Comparison of ENCODE assay signal across 1 cellular context in the genomic region with DNA sequence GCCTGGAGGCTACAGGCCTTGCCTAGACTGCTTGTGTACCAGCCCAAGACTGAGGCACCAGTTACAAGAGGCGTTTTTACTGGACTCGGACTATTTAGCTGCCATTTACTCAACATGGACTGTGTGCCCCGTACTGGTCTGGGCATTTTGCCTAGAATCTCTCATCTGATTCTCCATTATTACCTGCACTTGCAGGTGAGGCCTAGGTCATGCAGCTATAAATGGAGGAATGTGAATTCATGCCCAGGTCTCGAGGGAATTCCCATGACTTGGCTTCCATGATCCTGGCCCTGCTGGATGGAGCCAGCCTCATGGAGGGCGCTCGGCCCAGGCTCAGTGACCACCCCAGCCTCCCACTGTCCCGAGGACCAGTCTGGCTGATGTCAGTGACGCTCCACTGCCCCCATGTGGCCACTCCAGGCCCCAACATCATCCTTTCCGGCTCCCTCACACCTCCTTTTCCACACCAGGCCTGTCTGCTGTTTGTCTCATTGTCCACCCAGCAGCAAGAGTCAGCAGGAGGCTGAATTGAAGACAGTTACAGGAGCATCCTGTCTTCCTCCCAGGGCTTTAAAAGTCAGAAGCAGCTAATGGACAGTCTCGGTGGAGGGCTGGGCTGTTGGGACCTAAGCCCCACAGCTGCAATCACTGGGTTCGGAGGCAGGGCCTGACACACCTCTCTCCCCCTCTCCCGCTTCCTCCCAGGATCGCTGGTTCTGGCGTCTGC.
A peak's percentile ranks its signal among the peaks of the same experiment; 100 is the strongest.
TF ChIP-seq lines count a peak whose summit lies in the region.

No MANE protein-coding gene starts in this region.

TF ChIP-seq in K562, 482 proteins besides CTCF, POLR2A, EP300 and RAD21 (continued from another document and continues in another):
- TF ChIP-seq TOE1 (IDR thresholded peaks at IDR 0.05; ENCODE audit: borderline replicate concordance) (no peak), TOE1 (CRISPR knock-in tag; IDR thresholded peaks at IDR 0.05; ENCODE audit: borderline replicate concordance, low read depth) (no peak), FOXM1 (IDR thresholded peaks at IDR 0.05; ENCODE audit: low read depth) (no peak), FOXM1 (CRISPR knock-in tag; IDR thresholded peaks at IDR 0.05; ENCODE audit: low read depth) (no peak), CREBBP (IDR thresholded peaks at IDR 0.05; ENCODE audit: low read depth, low read length) (no peak), ILF3 (IDR thresholded peaks at IDR 0.05; ENCODE audit: borderline replicate concordance) (no peak), BRD9 (IDR thresholded peaks at IDR 0.05; ENCODE audit: low read depth, partially characterized antibody) (no peak), CC2D1A (IDR thresholded peaks at IDR 0.05) (0 out of 2 replicates have a peak, but pooled peaks have one; percentile 34), TCF3 (CRISPR knock-in tag; IDR thresholded peaks at IDR 0.05) (no peak), FOXK2 (conservative IDR thresholded peaks at IDR 0.05 in 1 of 2, IDR thresholded peaks at IDR 0.05 in 1 of 2; ENCODE audit: low read depth in 2 of 2) (no peak), EZH2 (IDR thresholded peaks at IDR 0.05; ENCODE audit: borderline replicate concordance, low read depth, low read length) (no peak), ZNF41 (CRISPR knock-in tag; conservative IDR thresholded peaks at IDR 0.05) (no peak), ZNF140 (CRISPR knock-in tag; IDR thresholded peaks at IDR 0.05) (no peak), ZFP30 (CRISPR knock-in tag; IDR thresholded peaks at IDR 0.05; ENCODE audit: borderline replicate concordance) (no peak), PHTF2 (CRISPR knock-in tag; IDR thresholded peaks at IDR 0.05) (no peak), ZNF253 (CRISPR knock-in tag; conservative IDR thresholded peaks at IDR 0.05) (no peak), SMARCC2 (IDR thresholded peaks at IDR 0.05; ENCODE audit: low read depth) (no peak), KLF16 (IDR thresholded peaks at IDR 0.05) (no peak), KLF13 (tag; IDR thresholded peaks at IDR 0.05; ENCODE audit: borderline replicate concordance, low read depth) (no peak), FOXA1 (IDR thresholded peaks at IDR 0.05; ENCODE audit: borderline replicate concordance) (no peak), OTX1 (CRISPR knock-in tag; IDR thresholded peaks at IDR 0.05) (no peak), XRCC5 (IDR thresholded peaks at IDR 0.05; ENCODE audit: low read depth, low read length) (0 out of 2 replicates have a peak, but pooled peaks have one; percentile 53), E2F3 (CRISPR knock-in tag; IDR thresholded peaks at IDR 0.05) (no peak), MYNN (IDR thresholded peaks at IDR 0.05) (no peak), MYNN (CRISPR knock-in tag; IDR thresholded peaks at IDR 0.05) (no peak), DMBX1 (CRISPR knock-in tag; IDR thresholded peaks at IDR 0.05; ENCODE audit: borderline replicate concordance) (no peak), RUNX1 (IDR thresholded peaks at IDR 0.05; ENCODE audit: low read depth) (no peak), CREM (IDR thresholded peaks at IDR 0.05; ENCODE audit: low read depth) (peak; percentile 77), ZNF165 (CRISPR knock-in tag; IDR thresholded peaks at IDR 0.05; ENCODE audit: borderline replicate concordance) (no peak)
- TF ChIP-seq, protein P1, sequence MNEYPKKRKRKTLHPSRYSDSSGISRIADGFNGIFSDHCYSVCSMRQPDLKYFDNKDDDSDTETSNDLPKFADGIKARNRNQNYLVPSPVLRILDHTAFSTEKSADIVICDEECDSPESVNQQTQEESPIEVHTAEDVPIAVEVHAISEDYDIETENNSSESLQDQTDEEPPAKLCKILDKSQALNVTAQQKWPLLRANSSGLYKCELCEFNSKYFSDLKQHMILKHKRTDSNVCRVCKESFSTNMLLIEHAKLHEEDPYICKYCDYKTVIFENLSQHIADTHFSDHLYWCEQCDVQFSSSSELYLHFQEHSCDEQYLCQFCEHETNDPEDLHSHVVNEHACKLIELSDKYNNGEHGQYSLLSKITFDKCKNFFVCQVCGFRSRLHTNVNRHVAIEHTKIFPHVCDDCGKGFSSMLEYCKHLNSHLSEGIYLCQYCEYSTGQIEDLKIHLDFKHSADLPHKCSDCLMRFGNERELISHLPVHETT (CRISPR knock-in tag; conservative IDR thresholded peaks at IDR 0.05 in 1 of 2, IDR thresholded peaks at IDR 0.05 in 1 of 2) = no peak
- TF ChIP-seq, protein P2, sequence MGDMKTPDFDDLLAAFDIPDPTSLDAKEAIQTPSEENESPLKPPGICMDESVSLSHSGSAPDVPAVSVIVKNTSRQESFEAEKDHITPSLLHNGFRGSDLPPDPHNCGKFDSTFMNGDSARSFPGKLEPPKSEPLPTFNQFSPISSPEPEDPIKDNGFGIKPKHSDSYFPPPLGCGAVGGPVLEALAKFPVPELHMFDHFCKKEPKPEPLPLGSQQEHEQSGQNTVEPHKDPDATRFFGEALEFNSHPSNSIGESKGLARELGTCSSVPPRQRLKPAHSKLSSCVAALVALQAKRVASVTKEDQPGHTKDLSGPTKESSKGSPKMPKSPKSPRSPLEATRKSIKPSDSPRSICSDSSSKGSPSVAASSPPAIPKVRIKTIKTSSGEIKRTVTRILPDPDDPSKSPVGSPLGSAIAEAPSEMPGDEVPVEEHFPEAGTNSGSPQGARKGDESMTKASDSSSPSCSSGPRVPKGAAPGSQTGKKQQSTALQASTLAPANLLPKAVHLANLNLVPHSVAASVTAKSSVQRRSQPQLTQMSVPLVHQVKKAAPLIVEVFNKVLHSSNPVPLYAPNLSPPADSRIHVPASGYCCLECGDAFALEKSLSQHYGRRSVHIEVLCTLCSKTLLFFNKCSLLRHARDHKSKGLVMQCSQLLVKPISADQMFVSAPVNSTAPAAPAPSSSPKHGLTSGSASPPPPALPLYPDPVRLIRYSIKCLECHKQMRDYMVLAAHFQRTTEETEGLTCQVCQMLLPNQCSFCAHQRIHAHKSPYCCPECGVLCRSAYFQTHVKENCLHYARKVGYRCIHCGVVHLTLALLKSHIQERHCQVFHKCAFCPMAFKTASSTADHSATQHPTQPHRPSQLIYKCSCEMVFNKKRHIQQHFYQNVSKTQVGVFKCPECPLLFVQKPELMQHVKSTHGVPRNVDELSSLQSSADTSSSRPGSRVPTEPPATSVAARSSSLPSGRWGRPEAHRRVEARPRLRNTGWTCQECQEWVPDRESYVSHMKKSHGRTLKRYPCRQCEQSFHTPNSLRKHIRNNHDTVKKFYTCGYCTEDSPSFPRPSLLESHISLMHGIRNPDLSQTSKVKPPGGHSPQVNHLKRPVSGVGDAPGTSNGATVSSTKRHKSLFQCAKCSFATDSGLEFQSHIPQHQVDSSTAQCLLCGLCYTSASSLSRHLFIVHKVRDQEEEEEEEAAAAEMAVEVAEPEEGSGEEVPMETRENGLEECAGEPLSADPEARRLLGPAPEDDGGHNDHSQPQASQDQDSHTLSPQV (IDR thresholded peaks at IDR 0.05) = no peak
- TF ChIP-seq, protein P3, sequence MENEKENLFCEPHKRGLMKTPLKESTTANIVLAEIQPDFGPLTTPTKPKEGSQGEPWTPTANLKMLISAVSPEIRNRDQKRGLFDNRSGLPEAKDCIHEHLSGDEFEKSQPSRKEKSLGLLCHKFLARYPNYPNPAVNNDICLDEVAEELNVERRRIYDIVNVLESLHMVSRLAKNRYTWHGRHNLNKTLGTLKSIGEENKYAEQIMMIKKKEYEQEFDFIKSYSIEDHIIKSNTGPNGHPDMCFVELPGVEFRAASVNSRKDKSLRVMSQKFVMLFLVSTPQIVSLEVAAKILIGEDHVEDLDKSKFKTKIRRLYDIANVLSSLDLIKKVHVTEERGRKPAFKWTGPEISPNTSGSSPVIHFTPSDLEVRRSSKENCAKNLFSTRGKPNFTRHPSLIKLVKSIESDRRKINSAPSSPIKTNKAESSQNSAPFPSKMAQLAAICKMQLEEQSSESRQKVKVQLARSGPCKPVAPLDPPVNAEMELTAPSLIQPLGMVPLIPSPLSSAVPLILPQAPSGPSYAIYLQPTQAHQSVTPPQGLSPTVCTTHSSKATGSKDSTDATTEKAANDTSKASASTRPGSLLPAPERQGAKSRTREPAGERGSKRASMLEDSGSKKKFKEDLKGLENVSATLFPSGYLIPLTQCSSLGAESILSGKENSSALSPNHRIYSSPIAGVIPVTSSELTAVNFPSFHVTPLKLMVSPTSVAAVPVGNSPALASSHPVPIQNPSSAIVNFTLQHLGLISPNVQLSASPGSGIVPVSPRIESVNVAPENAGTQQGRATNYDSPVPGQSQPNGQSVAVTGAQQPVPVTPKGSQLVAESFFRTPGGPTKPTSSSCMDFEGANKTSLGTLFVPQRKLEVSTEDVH (IDR thresholded peaks at IDR 0.05; ENCODE audit: low read depth, partially characterized antibody) = no peak
- TF ChIP-seq, protein P4, sequence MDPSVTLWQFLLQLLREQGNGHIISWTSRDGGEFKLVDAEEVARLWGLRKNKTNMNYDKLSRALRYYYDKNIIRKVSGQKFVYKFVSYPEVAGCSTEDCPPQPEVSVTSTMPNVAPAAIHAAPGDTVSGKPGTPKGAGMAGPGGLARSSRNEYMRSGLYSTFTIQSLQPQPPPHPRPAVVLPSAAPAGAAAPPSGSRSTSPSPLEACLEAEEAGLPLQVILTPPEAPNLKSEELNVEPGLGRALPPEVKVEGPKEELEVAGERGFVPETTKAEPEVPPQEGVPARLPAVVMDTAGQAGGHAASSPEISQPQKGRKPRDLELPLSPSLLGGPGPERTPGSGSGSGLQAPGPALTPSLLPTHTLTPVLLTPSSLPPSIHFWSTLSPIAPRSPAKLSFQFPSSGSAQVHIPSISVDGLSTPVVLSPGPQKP (CRISPR knock-in tag; IDR thresholded peaks at IDR 0.05) = no peak
- TF ChIP-seq, protein P5, sequence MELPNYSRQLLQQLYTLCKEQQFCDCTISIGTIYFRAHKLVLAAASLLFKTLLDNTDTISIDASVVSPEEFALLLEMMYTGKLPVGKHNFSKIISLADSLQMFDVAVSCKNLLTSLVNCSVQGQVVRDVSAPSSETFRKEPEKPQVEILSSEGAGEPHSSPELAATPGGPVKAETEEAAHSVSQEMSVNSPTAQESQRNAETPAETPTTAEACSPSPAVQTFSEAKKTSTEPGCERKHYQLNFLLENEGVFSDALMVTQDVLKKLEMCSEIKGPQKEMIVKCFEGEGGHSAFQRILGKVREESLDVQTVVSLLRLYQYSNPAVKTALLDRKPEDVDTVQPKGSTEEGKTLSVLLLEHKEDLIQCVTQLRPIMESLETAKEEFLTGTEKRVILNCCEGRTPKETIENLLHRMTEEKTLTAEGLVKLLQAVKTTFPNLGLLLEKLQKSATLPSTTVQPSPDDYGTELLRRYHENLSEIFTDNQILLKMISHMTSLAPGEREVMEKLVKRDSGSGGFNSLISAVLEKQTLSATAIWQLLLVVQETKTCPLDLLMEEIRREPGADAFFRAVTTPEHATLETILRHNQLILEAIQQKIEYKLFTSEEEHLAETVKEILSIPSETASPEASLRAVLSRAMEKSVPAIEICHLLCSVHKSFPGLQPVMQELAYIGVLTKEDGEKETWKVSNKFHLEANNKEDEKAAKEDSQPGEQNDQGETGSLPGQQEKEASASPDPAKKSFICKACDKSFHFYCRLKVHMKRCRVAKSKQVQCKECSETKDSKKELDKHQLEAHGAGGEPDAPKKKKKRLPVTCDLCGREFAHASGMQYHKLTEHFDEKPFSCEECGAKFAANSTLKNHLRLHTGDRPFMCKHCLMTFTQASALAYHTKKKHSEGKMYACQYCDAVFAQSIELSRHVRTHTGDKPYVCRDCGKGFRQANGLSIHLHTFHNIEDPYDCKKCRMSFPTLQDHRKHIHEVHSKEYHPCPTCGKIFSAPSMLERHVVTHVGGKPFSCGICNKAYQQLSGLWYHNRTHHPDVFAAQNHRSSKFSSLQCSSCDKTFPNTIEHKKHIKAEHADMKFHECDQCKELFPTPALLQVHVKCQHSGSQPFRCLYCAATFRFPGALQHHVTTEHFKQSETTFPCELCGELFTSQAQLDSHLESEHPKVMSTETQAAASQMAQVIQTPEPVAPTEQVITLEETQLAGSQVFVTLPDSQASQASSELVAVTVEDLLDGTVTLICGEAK (IDR thresholded peaks at IDR 0.05) = no peak
- TF ChIP-seq, protein P5 (CRISPR knock-in tag; IDR thresholded peaks at IDR 0.05) = no peak
- TF ChIP-seq, protein P6, sequence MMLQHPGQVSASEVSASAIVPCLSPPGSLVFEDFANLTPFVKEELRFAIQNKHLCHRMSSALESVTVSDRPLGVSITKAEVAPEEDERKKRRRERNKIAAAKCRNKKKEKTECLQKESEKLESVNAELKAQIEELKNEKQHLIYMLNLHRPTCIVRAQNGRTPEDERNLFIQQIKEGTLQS (IDR thresholded peaks at IDR 0.05) = no peak
- TF ChIP-seq, protein P6 (CRISPR knock-in tag; conservative IDR thresholded peaks at IDR 0.05) = no peak
- TF ChIP-seq, protein P7, sequence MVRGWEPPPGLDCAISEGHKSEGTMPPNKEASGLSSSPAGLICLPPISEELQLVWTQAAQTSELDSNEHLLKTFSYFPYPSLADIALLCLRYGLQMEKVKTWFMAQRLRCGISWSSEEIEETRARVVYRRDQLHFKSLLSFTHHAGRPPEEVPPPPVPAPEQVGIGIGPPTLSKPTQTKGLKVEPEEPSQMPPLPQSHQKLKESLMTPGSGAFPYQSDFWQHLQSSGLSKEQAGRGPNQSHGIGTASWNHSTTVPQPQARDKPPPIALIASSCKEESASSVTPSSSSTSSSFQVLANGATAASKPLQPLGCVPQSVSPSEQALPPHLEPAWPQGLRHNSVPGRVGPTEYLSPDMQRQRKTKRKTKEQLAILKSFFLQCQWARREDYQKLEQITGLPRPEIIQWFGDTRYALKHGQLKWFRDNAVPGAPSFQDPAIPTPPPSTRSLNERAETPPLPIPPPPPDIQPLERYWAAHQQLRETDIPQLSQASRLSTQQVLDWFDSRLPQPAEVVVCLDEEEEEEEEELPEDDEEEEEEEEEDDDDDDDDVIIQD (CRISPR knock-in tag; IDR thresholded peaks at IDR 0.05) = no peak
